Comparison of ENCODE assay signal across 8 cellular contexts in genomic region chr9:98974994-98975712, GRCh38. TPM values are rescaled to one million over a fixed set of nuclear protein-coding genes. Genes with fewer than 3 reads are reported as not detected.
DNase-seq lines count a peak whose midpoint lies in the region; ATAC-seq and TF ChIP-seq lines count a peak whose summit lies in the region.

No MANE protein-coding gene starts in this region.

- no peaks in the 10 kb centered on the region for H3K36me3 Mint-ChIP-seq in activated T-cell treated with anti-CD3 and anti-CD28 coated beads, Interleukin-2, amount 50 U/mL, for 4 hours (ENCODE audit: insufficient read depth)
- no peaks in the 10 kb centered on the region for H3K36me3 Mint-ChIP-seq in naive thymus-derived CD8-positive, alpha-beta T cell
- H3K36me3 Mint-ChIP-seq in stimulated activated memory B cell treated with anti-CD40 and anti-IgM and Interleukin-4, amounts not matched to agents 10 μg/mL and 1 μg/mL and 100 μg/mL, for 72 hours = no peaks in the 10 kb centered on the region

- peak overlapping the region; percentile 39 for H3K4me3 Mint-ChIP-seq in activated T-cell treated with anti-CD3 and anti-CD28 coated beads, Interleukin-2, amount 50 U/mL, for 4 hours
- H3K4me3 Mint-ChIP-seq in naive thymus-derived CD8-positive, alpha-beta T cell = peak overlapping the region; percentile 41 to 77 (median 57)
- peak overlapping the region; percentile 30 for H3K4me3 Mint-ChIP-seq in stimulated activated memory B cell treated with anti-CD40 and anti-IgM and Interleukin-4, amounts not matched to agents 10 μg/mL and 1 μg/mL and 100 μg/mL, for 72 hours

- peak; percentile 94 to 95 for ATAC-seq in activated T-cell treated with anti-CD3 and anti-CD28 coated beads, Interleukin-2, amount 50 U/mL, for 4 hours
- peak; percentile 95 to 99 for ATAC-seq in naive thymus-derived CD8-positive, alpha-beta T cell
- ATAC-seq in stimulated activated memory B cell treated with anti-CD40 and anti-IgM and Interleukin-4, amounts not matched to agents 10 μg/mL and 1 μg/mL and 100 μg/mL, for 72 hours = peak; percentile 84

- H3K9me3 Mint-ChIP-seq in activated T-cell treated with anti-CD3 and anti-CD28 coated beads, Interleukin-2, amount 50 U/mL, for 4 hours = no peaks in the 10 kb centered on the region
- H3K9me3 Mint-ChIP-seq in naive thymus-derived CD8-positive, alpha-beta T cell = no peaks in the 10 kb centered on the region
- no peaks in the 10 kb centered on the region for H3K9me3 Mint-ChIP-seq in stimulated activated memory B cell treated with anti-CD40 and anti-IgM and Interleukin-4, amounts not matched to agents 10 μg/mL and 1 μg/mL and 100 μg/mL, for 72 hours

- H3K4me3 ChIP-seq in fibroblast of mammary gland (ENCODE audit: control insufficient read depth, low read depth, low read length) = peak overlapping the region; percentile 34

- DNase-seq in COLO829 (ENCODE audit: low spot score) (peak; percentile 79), GM20000 (ENCODE audit: low spot score) (peak; percentile 85), HT1080 (ENCODE audit: low read depth) (peak; percentile 64), OCI-M2 (lab: John Stamatoyannopoulos, UW; ENCODE audit: unreplicated experiment) (peak; percentile 17), fibroblast of mammary gland (ENCODE audit: low read depth) (peak; percentile 68)
- DNase-seq in activated T-cell treated with anti-CD3 and anti-CD28 coated beads, Interleukin-2, amount 50 U/mL, for 4 hours = peak; percentile 79
- peak; percentile 56 to 82 (median 77) for DNase-seq in naive thymus-derived CD8-positive, alpha-beta T cell

- peaks cover 8% of the 10 kb centered on the region for H3K27me3 Mint-ChIP-seq in activated T-cell treated with anti-CD3 and anti-CD28 coated beads, Interleukin-2, amount 50 U/mL, for 4 hours (ENCODE audit: low read depth)
- H3K27me3 Mint-ChIP-seq in naive thymus-derived CD8-positive, alpha-beta T cell = peaks cover 3 to 8% (median 6%) of the 10 kb centered on the region in 5 donors
- peaks cover 28% of the 10 kb centered on the region for H3K27me3 Mint-ChIP-seq in stimulated activated memory B cell treated with anti-CD40 and anti-IgM and Interleukin-4, amounts not matched to agents 10 μg/mL and 1 μg/mL and 100 μg/mL, for 72 hours

- H3K27ac Mint-ChIP-seq in naive thymus-derived CD8-positive, alpha-beta T cell = peak overlapping the region in 1 of 10 donors; percentile 3
- H3K27ac Mint-ChIP-seq in stimulated activated memory B cell treated with anti-CD40 and anti-IgM and Interleukin-4, amounts not matched to agents 10 μg/mL and 1 μg/mL and 100 μg/mL, for 72 hours = peak overlapping the region; percentile 12

- POLR2A ChIA-PET in naive thymus-derived CD8-positive, alpha-beta T cell (lab: Charles Lee) = interaction anchor here (1.3 kb wide), 1 partner anchor 83 kb away, joined by 3 read pairs; no protein-coding TSS in a partner anchor

- TF ChIP-seq CTCF in GM20000 (IDR thresholded peaks at IDR 0.05; ENCODE audit: extremely low read depth, missing control alignments) (peak; percentile 94), fibroblast of mammary gland (conservative IDR thresholded peaks at IDR 0.05; ENCODE audit: control insufficient read depth, insufficient read depth, low read depth, low read length) (peak; percentile 96)

- peaks cover 9% of the 10 kb centered on the region for H3K4me1 Mint-ChIP-seq in activated T-cell treated with anti-CD3 and anti-CD28 coated beads, Interleukin-2, amount 50 U/mL, for 4 hours (ENCODE audit: low read depth)
- peaks cover 6 to 11% (median 8%) of the 10 kb centered on the region in 4 donors for H3K4me1 Mint-ChIP-seq in naive thymus-derived CD8-positive, alpha-beta T cell
- H3K4me1 Mint-ChIP-seq in stimulated activated memory B cell treated with anti-CD40 and anti-IgM and Interleukin-4, amounts not matched to agents 10 μg/mL and 1 μg/mL and 100 μg/mL, for 72 hours = peaks cover 8% of the 10 kb centered on the region

RNA-seq across cellular contexts. Expression of gene COL15A1, which starts 31.4 kb away (rescaled TPM):
- total RNA-seq in HT1080 (2014; rRNA removed; shearing (Covaris generic)) = 0.13 and 0.14 TPM in 2 replicates
- 0.01 and 0.15 TPM in 2 replicates for polyA plus RNA-seq in HT1080 (2015; cell fraction: cytosol; rRNA removed)
- polyA plus RNA-seq in HT1080 (2015; cell fraction: nucleus; rRNA removed) = 0.17 and 0.28 TPM in 2 replicates
- total RNA-seq in activated T-cell treated with anti-CD3 and anti-CD28 coated beads, Interleukin-2, amount 50 U/mL, for 4 hours = under 1 TPM; 0.05 to 0.16 (median 0.10) TPM
- not detected for total RNA-seq in naive thymus-derived CD8-positive, alpha-beta T cell
- not detected for polyA plus RNA-seq in naive thymus-derived CD8-positive, alpha-beta T cell

Comparison
In these comparisons a context has a peak if more than half of its experiments do, and no peak if none do; other contexts are left out.
1. Peak in every context shown above with its lines: DNase-seq, ATAC-seq and H3K4me3 ChIP-seq.
2. DNase-seq: peak in every context shown above with its lines; median percentile 85 in GM20000; 79 in COLO829; 79 in activated T-cell treated with anti-CD3 and anti-CD28 coated beads, Interleukin-2, amount 50 U/mL, for 4 hours; 77 in naive thymus-derived CD8-positive, alpha-beta T cell; 68 in fibroblast of mammary gland; 64 in HT1080; 17 in OCI-M2.